Comparison of ENCODE assay signal across 1 cellular context in the genomic region with DNA sequence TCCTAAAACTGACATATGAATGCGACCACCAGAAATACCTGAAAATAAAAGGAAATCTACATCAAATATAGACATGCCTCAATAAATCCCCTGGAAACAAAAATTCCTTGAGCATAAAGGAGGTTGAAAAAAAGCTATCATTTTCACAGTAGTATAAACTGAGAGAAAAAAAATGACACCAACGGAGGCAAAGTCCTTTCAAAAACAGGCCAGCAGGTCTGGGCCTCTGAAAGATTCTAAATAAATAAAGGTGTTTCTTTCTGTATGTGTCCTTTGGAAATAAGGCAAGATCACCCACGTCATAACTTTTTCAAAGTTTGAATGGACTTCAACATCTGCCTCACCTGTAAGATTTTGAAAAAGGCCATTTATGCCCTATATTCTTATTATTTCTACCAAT.
A peak's percentile ranks its signal among the peaks of the same experiment; 100 is the strongest.
TF ChIP-seq lines count a peak whose summit lies in the region.

No MANE protein-coding gene starts in this region.

TF ChIP-seq in liver, 16 proteins besides CTCF, POLR2A, EP300 and RAD21 (continued from another document):
- TF ChIP-seq, protein P1, sequence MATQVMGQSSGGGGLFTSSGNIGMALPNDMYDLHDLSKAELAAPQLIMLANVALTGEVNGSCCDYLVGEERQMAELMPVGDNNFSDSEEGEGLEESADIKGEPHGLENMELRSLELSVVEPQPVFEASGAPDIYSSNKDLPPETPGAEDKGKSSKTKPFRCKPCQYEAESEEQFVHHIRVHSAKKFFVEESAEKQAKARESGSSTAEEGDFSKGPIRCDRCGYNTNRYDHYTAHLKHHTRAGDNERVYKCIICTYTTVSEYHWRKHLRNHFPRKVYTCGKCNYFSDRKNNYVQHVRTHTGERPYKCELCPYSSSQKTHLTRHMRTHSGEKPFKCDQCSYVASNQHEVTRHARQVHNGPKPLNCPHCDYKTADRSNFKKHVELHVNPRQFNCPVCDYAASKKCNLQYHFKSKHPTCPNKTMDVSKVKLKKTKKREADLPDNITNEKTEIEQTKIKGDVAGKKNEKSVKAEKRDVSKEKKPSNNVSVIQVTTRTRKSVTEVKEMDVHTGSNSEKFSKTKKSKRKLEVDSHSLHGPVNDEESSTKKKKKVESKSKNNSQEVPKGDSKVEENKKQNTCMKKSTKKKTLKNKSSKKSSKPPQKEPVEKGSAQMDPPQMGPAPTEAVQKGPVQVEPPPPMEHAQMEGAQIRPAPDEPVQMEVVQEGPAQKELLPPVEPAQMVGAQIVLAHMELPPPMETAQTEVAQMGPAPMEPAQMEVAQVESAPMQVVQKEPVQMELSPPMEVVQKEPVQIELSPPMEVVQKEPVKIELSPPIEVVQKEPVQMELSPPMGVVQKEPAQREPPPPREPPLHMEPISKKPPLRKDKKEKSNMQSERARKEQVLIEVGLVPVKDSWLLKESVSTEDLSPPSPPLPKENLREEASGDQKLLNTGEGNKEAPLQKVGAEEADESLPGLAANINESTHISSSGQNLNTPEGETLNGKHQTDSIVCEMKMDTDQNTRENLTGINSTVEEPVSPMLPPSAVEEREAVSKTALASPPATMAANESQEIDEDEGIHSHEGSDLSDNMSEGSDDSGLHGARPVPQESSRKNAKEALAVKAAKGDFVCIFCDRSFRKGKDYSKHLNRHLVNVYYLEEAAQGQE (IDR thresholded peaks at IDR 0.05), result peak; percentile 19
